In genomic region chr1:230643887-230644286, GRCh38 we compare ENCODE assay signal across 8 cellular contexts. TPM values are rescaled to one million over a fixed set of nuclear protein-coding genes. Genes with fewer than 3 reads are reported as not detected.
DNase-seq lines count a peak whose midpoint lies in the region; ATAC-seq and TF ChIP-seq lines count a peak whose summit lies in the region.

No MANE protein-coding gene starts in this region.

- ATAC-seq in GM23338 (no peak), lung (ENCODE audit: insufficient read depth, low FRiP score) (no peak)
- no peak for ATAC-seq in activated CD8-positive, alpha-beta T cell treated with anti-CD3 and anti-CD28 coated beads, Interleukin-2, amount 10 ng/mL, durations not matched to agents 7 days and 5 days

- POLR2A ChIA-PET in activated CD8-positive, alpha-beta T cell treated with anti-CD3 and anti-CD28 coated beads, Interleukin-2, amount 10 ng/mL, durations not matched to agents 7 days and 5 days (lab: Charles Lee) = no interaction called here

- no peaks in the 10 kb centered on the region for H3K9me2 ChIP-seq in GM23338 (ENCODE audit: insufficient read depth)

- H3K9me3 ChIP-seq in lung (ENCODE audit: control insufficient read depth in 2 of 2, insufficient read depth in 1 of 2, low read length in 1 of 2) (no peaks in the 10 kb centered on the region), tibial nerve (no peaks in the 10 kb centered on the region)

- H3K4me3 Mint-ChIP-seq in GM23338 = peak overlapping the region; percentile 97
- H3K4me3 Mint-ChIP-seq in activated CD8-positive, alpha-beta T cell treated with anti-CD3 and anti-CD28 coated beads, Interleukin-2, amount 10 ng/mL, durations not matched to agents 7 days and 5 days = peak overlapping the region; percentile 95

- no peak overlapping the region for H3K27ac Mint-ChIP-seq in GM23338
- H3K27ac Mint-ChIP-seq in activated CD8-positive, alpha-beta T cell treated with anti-CD3 and anti-CD28 coated beads, Interleukin-2, amount 10 ng/mL, durations not matched to agents 7 days and 5 days = no peak overlapping the region

- H3K36me3 Mint-ChIP-seq in GM23338 (ENCODE audit: low read depth) = peaks cover 6% of the 10 kb centered on the region; the same call in 1 of the 3 replicates
- peaks cover 10% of the 10 kb centered on the region for H3K36me3 Mint-ChIP-seq in activated CD8-positive, alpha-beta T cell treated with anti-CD3 and anti-CD28 coated beads, Interleukin-2, amount 10 ng/mL, durations not matched to agents 7 days and 5 days (ENCODE audit: low read depth)

- peaks cover 36% of the 10 kb centered on the region; the same call in 1 of the 2 replicates for H4K20me1 ChIP-seq in GM23338 (replicated peaks; ENCODE audit: insufficient read depth)

- no peak overlapping the region for H2AFZ ChIP-seq in GM23338

- H3F3A ChIP-seq in GM23338 (replicated peaks; ENCODE audit: low read depth) = no peaks in the 10 kb centered on the region

- H3K4me3 ChIP-seq in GM23338 (peak overlapping the region; percentile 100; the same call in 1 of the 2 replicates), lung (peak overlapping the region; percentile 16), tibial nerve (peak overlapping the region in 2 of 4 donors; percentile 14 to 92)

- H3K36me3 ChIP-seq in GM23338 (ENCODE audit: insufficient read depth) (no peaks in the 10 kb centered on the region), lung (ENCODE audit: control insufficient read depth in 2 of 2, insufficient read depth in 2 of 2, low read length in 2 of 2) (peaks cover 0 to 3% of the 10 kb centered on the region in 2 donors), tibial nerve (peaks cover 0 to 14% (median 0%) of the 10 kb centered on the region in 3 donors)

- CTCF ChIA-PET in activated CD8-positive, alpha-beta T cell treated with anti-CD3 and anti-CD28 coated beads, Interleukin-2, amount 10 ng/mL, durations not matched to agents 7 days and 5 days (lab: Charles Lee) = interaction anchor here (0.6 to 2.2 kb wide), 2 partner anchors 23 to 409 kb away, joined by 3 to 13 read pairs; no protein-coding TSS in a partner anchor

- peaks cover 3% of the 10 kb centered on the region for H3K27me3 Mint-ChIP-seq in GM23338 (ENCODE audit: insufficient read depth, low read depth, poor library complexity)
- peaks cover 4% of the 10 kb centered on the region for H3K27me3 Mint-ChIP-seq in activated CD8-positive, alpha-beta T cell treated with anti-CD3 and anti-CD28 coated beads, Interleukin-2, amount 10 ng/mL, durations not matched to agents 7 days and 5 days (ENCODE audit: low read depth)

- no peaks in the 10 kb centered on the region for H3K9me3 Mint-ChIP-seq in GM23338
- H3K9me3 Mint-ChIP-seq in activated CD8-positive, alpha-beta T cell treated with anti-CD3 and anti-CD28 coated beads, Interleukin-2, amount 10 ng/mL, durations not matched to agents 7 days and 5 days (ENCODE audit: insufficient read depth) = no peaks in the 10 kb centered on the region

- TF ChIP-seq POLR2A in tibial nerve (IDR thresholded peaks at IDR 0.05) = no peak

- no peak overlapping the region for H3K27ac ChIP-seq in GM23338 (ENCODE audit: low read depth)
- no peak overlapping the region for H3K27ac ChIP-seq in lung (ENCODE audit: low read depth in 1 of 2, low read length in 1 of 2)
- no peak overlapping the region for H3K27ac ChIP-seq in tibial nerve

- no peak for TF ChIP-seq CTCF in GM23338 (conservative IDR thresholded peaks at IDR 0.05; ENCODE audit: low read depth in 2 of 2)
- TF ChIP-seq CTCF in lung (IDR thresholded peaks at IDR 0.05; ENCODE audit: control extremely low read depth, extremely low read depth) = no peak
- TF ChIP-seq CTCF in tibial nerve (IDR thresholded peaks at IDR 0.05) = no peak

- H3K27me3 ChIP-seq in GM23338 (ENCODE audit: insufficient read depth) (no peaks in the 10 kb centered on the region), lung (ENCODE audit: control insufficient read depth, insufficient read depth) (no peaks in the 10 kb centered on the region), tibial nerve (no peaks in the 10 kb centered on the region)

- no peak for TF ChIP-seq EP300 in tibial nerve (IDR thresholded peaks at IDR 0.05)

- WGBS in lung, 2 donors = 45 to 59% methylated on average over 4 of the region's 4 CpGs
- 42 to 51% methylated on average over 4 of the region's 4 CpGs for WGBS in tibial nerve, 2 donors

- DNase-seq in AG08396 (ENCODE audit: low spot score) (peak; percentile 34), GM23338 (ENCODE audit: low spot score) (no peak), lung (ENCODE audit: low spot score) (no peak), tibial nerve (ENCODE audit: low spot score in 2 of 2) (no peak), hippocampal formation (lab: John Stamatoyannopoulos, UW) (no peak), NCI-H69 (lab: John Stamatoyannopoulos, UW) (no peak)
- DNase-seq in activated CD8-positive, alpha-beta T cell treated with anti-CD3 and anti-CD28 coated beads, Interleukin-2, amount 10 ng/mL, durations not matched to agents 7 days and 5 days = no peak
- DNase-seq in stimulated activated CD4-positive, alpha-beta T cell treated with anti-CD3 and anti-CD28 coated beads, Interleukin-12 subunit alpha, Interleukin-12 subunit beta, amount 100 ng/mL, for 4 hours = no peak

- H3K4me1 ChIP-seq in GM23338 (ENCODE audit: insufficient read depth) = peaks cover 17% of the 10 kb centered on the region
- peaks cover 8 to 23% of the 10 kb centered on the region in 2 donors for H3K4me1 ChIP-seq in lung (ENCODE audit: control insufficient read depth in 2 of 2, insufficient read depth in 2 of 2, low read length in 2 of 2)
- peaks cover 0 to 36% (median 16%) of the 10 kb centered on the region in 4 donors for H3K4me1 ChIP-seq in tibial nerve

- H3K4me2 ChIP-seq in GM23338 = peak overlapping the region; percentile 94

- H3K79me2 ChIP-seq in GM23338 (replicated peaks; ENCODE audit: insufficient read depth) = peaks cover 64% of the 10 kb centered on the region

- peaks cover 17% of the 10 kb centered on the region; the same call in 2 of the 3 replicates for H3K4me1 Mint-ChIP-seq in GM23338
- H3K4me1 Mint-ChIP-seq in activated CD8-positive, alpha-beta T cell treated with anti-CD3 and anti-CD28 coated beads, Interleukin-2, amount 10 ng/mL, durations not matched to agents 7 days and 5 days (ENCODE audit: low read depth) = peaks cover 42% of the 10 kb centered on the region

TF ChIP-seq in GM23338, 12 proteins besides CTCF, POLR2A, EP300 and RAD21 (continues in another document):
- TF ChIP-seq EZH2phosphoT487 (IDR thresholded peaks at IDR 0.05; ENCODE audit: unreplicated experiment) = no peak
- no peak for TF ChIP-seq STAT1 (IDR thresholded peaks at IDR 0.05; ENCODE audit: unreplicated experiment)
- TF ChIP-seq ZNF331 (CRISPR knock-in tag; IDR thresholded peaks at IDR 0.05; ENCODE audit: low read depth) = no peak
- TF ChIP-seq NANOG (IDR thresholded peaks at IDR 0.05; ENCODE audit: borderline replicate concordance) = no peak
- no peak for TF ChIP-seq POLR2AphosphoS5 (IDR thresholded peaks at IDR 0.05; ENCODE audit: low read depth)
- TF ChIP-seq ZNF114 (CRISPR knock-in tag; IDR thresholded peaks at IDR 0.05) = no peak
- TF ChIP-seq JUNB (IDR thresholded peaks at IDR 0.05; ENCODE audit: unreplicated experiment) = no peak
- TF ChIP-seq CREB1 (CRISPR knock-in tag; IDR thresholded peaks at IDR 0.05; ENCODE audit: low read depth) = no peak
- no peak for TF ChIP-seq REST (IDR thresholded peaks at IDR 0.05; ENCODE audit: unreplicated experiment)
- no peak for TF ChIP-seq EZH2 (IDR thresholded peaks at IDR 0.05; ENCODE audit: low read depth, unreplicated experiment)
- no peak for TF ChIP-seq ETS1 (IDR thresholded peaks at IDR 0.05)

RNA-seq across cellular contexts. Expression of gene COG2, which starts 1.6 kb away (rescaled TPM):
- total RNA-seq in GM23338 (2014; rRNA removed; shearing (Covaris generic)) = 38.5 and 53.9 TPM in 2 replicates
- polyA plus RNA-seq in GM23338 (2016; fragmentation: Nextera tagmentation; extraction: Ambion mirVana) = 29.2 and 35.8 TPM in 2 replicates
- 10 to 100 TPM; 29.9 to 31.2 TPM for total RNA-seq in activated CD8-positive, alpha-beta T cell treated with anti-CD3 and anti-CD28 coated beads, Interleukin-2, amount 10 ng/mL, durations not matched to agents 7 days and 5 days
- 10 to 100 TPM; 22.6 to 41.0 TPM for total RNA-seq in lung
- 10 to 100 TPM in 1 of 2 donors, 1 to 10 TPM in 1; 8.6 to 12.4 TPM for polyA plus RNA-seq in lung
- 10 to 100 TPM; 16.6 to 27.3 (median 20.5) TPM for total RNA-seq in tibial nerve
